1 cellular context compared by ENCODE assay signal in the genomic region with DNA sequence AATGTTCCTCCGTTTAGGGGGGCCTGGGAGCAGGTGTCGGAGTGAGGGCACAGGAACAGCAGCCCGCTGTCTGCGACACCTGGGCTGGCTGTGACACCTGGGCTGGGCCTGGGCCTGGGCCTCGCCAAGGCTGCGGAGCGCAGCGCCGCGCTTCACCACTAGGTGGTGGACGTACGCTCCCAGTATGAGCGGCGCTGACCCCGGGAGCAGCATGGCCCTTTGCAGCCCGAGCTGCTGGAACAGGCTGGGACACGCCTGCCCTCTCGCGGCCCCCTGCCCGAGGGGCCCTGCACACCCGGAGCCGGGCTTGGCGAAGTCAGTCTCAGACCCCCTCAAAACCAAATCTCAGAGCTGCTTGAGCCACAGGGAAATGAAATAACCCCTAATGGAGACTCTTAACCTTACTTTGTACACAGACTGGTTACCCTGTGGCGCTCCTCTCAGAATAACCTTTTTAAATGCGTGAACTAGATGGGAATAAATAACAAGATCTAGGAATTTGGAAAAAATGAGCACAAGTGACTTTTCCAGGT.
A peak's percentile ranks its signal among the peaks of the same experiment; 100 is the strongest.
TF ChIP-seq lines count a peak whose summit lies in the region.

No MANE protein-coding gene starts in this region.

TF ChIP-seq in HepG2, 621 proteins besides CTCF, POLR2A, EP300 and RAD21 (continued from another document and continues in another):
- peak; percentile 80; the same call in 1 of the 2 replicates for TF ChIP-seq ZNF614 (CRISPR knock-in tag; IDR thresholded peaks at IDR 0.05; ENCODE audit: borderline replicate concordance)
- TF ChIP-seq, protein P1, sequence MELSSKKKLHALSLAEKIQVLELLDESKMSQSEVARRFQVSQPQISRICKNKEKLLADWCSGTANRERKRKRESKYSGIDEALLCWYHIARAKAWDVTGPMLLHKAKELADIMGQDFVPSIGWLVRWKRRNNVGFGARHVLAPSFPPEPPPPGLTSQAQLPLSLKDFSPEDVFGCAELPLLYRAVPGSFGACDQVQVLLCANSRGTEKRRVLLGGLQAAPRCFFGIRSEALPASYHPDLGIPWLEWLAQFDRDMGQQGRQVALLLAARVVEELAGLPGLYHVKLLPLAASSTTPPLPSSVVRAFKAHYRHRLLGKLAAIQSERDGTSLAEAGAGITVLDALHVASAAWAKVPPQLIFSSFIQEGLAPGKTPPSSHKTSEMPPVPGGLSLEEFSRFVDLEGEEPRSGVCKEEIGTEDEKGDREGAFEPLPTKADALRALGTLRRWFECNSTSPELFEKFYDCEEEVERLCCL (CRISPR knock-in tag; IDR thresholded peaks at IDR 0.05; ENCODE audit: borderline replicate concordance): 0 out of 2 replicates have a peak, but pooled peaks have one; percentile 48
- no peak for TF ChIP-seq ZNF777 (CRISPR knock-in tag; IDR thresholded peaks at IDR 0.05)
- peak; percentile 97 for TF ChIP-seq STAG1 (CRISPR knock-in tag; IDR thresholded peaks at IDR 0.05)
- TF ChIP-seq YY1 (IDR thresholded peaks at IDR 0.05; ENCODE audit: insufficient read depth, insufficient replicate concordance, low read depth, low read length): peak; percentile 83
- peak; percentile 42; the same call in 1 of the 2 replicates for TF ChIP-seq NR2F2 (IDR thresholded peaks at IDR 0.05; ENCODE audit: borderline replicate concordance, low read depth)
- peak; percentile 71 for TF ChIP-seq HNRNPLL (IDR thresholded peaks at IDR 0.05; ENCODE audit: low read depth, low read length, poor library complexity, severe bottlenecking)
- peak; percentile 37; the same call in 1 of the 2 replicates for TF ChIP-seq SIX4 (CRISPR knock-in tag; IDR thresholded peaks at IDR 0.05)
- no peak for TF ChIP-seq HOXA9 (CRISPR knock-in tag; IDR thresholded peaks at IDR 0.05; ENCODE audit: borderline replicate concordance)
- 0 out of 2 replicates have a peak, but pooled peaks have one; percentile 41 for TF ChIP-seq DMAP1 (CRISPR knock-in tag; IDR thresholded peaks at IDR 0.05)
- no peak for TF ChIP-seq NR3C1 (CRISPR knock-in tag; IDR thresholded peaks at IDR 0.05)
- TF ChIP-seq, protein P2, sequence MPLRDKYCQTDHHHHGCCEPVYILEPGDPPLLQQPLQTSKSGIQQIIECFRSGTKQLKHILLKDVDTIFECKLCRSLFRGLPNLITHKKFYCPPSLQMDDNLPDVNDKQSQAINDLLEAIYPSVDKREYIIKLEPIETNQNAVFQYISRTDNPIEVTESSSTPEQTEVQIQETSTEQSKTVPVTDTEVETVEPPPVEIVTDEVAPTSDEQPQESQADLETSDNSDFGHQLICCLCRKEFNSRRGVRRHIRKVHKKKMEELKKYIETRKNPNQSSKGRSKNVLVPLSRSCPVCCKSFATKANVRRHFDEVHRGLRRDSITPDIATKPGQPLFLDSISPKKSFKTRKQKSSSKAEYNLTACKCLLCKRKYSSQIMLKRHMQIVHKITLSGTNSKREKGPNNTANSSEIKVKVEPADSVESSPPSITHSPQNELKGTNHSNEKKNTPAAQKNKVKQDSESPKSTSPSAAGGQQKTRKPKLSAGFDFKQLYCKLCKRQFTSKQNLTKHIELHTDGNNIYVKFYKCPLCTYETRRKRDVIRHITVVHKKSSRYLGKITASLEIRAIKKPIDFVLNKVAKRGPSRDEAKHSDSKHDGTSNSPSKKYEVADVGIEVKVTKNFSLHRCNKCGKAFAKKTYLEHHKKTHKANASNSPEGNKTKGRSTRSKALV (CRISPR knock-in tag; IDR thresholded peaks at IDR 0.05): 0 out of 2 replicates have a peak, but pooled peaks have one; percentile 67
- no peak for TF ChIP-seq ZNF776 (CRISPR knock-in tag; IDR thresholded peaks at IDR 0.05)
- peak; percentile 57; the same call in 1 of the 2 replicates for TF ChIP-seq MIER2 (CRISPR knock-in tag; IDR thresholded peaks at IDR 0.05)
- TF ChIP-seq FOXP1 (IDR thresholded peaks at IDR 0.05): no peak
- no peak for TF ChIP-seq FOXP1 (CRISPR knock-in tag; IDR thresholded peaks at IDR 0.05)
- TF ChIP-seq ATRX (CRISPR knock-in tag; IDR thresholded peaks at IDR 0.05; ENCODE audit: borderline replicate concordance): no peak
- TF ChIP-seq, protein P3, sequence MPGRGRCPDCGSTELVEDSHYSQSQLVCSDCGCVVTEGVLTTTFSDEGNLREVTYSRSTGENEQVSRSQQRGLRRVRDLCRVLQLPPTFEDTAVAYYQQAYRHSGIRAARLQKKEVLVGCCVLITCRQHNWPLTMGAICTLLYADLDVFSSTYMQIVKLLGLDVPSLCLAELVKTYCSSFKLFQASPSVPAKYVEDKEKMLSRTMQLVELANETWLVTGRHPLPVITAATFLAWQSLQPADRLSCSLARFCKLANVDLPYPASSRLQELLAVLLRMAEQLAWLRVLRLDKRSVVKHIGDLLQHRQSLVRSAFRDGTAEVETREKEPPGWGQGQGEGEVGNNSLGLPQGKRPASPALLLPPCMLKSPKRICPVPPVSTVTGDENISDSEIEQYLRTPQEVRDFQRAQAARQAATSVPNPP (CRISPR knock-in tag; IDR thresholded peaks at IDR 0.05): no peak
- TF ChIP-seq IRF2 (CRISPR knock-in tag; IDR thresholded peaks at IDR 0.05): peak; percentile 83
- TF ChIP-seq EED (CRISPR knock-in tag; IDR thresholded peaks at IDR 0.05): peak; percentile 74; the same call in 1 of the 2 replicates
- peak; percentile 44; the same call in 1 of the 2 replicates for TF ChIP-seq CHD2 (IDR thresholded peaks at IDR 0.05; ENCODE audit: low read depth, low read length)
- TF ChIP-seq, protein P4, sequence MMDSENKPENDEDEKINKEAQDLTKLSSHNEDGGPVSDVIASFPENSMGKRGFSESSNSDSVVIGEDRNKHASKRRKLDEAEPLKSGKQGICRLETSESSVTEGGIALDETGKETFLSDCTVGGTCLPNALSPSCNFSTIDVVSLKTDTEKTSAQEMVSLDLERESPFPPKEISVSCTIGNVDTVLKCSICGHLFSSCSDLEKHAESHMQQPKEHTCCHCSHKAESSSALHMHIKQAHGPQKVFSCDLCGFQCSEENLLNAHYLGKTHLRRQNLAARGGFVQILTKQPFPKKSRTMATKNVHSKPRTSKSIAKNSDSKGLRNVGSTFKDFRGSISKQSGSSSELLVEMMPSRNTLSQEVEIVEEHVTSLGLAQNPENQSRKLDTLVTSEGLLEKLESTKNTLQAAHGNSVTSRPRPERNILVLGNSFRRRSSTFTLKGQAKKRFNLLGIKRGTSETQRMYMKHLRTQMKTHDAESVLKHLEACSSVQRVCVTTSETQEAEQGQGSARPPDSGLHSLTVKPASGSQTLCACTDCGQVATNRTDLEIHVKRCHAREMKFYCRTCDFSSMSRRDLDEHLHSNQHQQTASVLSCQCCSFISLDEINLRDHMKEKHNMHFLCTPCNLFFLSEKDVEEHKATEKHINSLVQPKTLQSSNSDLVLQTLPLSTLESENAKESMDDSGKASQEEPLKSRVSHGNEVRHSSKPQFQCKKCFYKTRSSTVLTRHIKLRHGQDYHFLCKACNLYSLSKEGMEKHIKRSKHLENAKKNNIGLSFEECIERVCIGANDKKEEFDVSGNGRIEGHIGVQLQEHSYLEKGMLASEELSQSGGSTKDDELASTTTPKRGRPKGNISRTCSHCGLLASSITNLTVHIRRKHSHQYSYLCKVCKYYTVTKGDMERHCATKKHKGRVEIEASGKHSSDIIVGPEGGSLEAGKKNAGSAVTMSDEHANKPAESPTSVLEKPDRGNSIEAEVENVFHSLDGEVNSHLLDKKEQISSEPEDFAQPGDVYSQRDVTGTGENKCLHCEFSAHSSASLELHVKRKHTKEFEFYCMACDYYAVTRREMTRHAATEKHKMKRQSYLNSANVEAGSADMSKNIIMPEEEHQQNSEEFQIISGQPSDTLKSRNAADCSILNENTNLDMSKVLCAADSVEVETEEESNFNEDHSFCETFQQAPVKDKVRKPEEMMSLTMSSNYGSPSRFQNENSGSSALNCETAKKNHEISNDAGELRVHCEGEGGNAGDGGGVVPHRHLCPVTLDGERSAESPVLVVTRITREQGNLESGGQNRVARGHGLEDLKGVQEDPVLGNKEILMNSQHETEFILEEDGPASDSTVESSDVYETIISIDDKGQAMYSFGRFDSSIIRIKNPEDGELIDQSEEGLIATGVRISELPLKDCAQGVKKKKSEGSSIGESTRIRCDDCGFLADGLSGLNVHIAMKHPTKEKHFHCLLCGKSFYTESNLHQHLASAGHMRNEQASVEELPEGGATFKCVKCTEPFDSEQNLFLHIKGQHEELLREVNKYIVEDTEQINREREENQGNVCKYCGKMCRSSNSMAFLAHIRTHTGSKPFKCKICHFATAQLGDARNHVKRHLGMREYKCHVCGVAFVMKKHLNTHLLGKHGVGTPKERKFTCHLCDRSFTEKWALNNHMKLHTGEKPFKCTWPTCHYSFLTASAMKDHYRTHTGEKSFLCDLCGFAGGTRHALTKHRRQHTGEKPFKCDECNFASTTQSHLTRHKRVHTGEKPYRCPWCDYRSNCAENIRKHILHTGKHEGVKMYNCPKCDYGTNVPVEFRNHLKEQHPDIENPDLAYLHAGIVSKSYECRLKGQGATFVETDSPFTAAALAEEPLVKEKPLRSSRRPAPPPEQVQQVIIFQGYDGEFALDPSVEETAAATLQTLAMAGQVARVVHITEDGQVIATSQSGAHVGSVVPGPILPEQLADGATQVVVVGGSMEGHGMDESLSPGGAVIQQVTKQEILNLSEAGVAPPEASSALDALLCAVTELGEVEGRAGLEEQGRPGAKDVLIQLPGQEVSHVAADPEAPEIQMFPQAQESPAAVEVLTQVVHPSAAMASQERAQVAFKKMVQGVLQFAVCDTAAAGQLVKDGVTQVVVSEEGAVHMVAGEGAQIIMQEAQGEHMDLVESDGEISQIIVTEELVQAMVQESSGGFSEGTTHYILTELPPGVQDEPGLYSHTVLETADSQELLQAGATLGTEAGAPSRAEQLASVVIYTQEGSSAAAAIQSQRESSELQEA (CRISPR knock-in tag; IDR thresholded peaks at IDR 0.05; ENCODE audit: not compliant biosample characterization): no peak
- TF ChIP-seq ZNF75D (CRISPR knock-in tag; IDR thresholded peaks at IDR 0.05; ENCODE audit: borderline replicate concordance): no peak
- TF ChIP-seq, protein P5, sequence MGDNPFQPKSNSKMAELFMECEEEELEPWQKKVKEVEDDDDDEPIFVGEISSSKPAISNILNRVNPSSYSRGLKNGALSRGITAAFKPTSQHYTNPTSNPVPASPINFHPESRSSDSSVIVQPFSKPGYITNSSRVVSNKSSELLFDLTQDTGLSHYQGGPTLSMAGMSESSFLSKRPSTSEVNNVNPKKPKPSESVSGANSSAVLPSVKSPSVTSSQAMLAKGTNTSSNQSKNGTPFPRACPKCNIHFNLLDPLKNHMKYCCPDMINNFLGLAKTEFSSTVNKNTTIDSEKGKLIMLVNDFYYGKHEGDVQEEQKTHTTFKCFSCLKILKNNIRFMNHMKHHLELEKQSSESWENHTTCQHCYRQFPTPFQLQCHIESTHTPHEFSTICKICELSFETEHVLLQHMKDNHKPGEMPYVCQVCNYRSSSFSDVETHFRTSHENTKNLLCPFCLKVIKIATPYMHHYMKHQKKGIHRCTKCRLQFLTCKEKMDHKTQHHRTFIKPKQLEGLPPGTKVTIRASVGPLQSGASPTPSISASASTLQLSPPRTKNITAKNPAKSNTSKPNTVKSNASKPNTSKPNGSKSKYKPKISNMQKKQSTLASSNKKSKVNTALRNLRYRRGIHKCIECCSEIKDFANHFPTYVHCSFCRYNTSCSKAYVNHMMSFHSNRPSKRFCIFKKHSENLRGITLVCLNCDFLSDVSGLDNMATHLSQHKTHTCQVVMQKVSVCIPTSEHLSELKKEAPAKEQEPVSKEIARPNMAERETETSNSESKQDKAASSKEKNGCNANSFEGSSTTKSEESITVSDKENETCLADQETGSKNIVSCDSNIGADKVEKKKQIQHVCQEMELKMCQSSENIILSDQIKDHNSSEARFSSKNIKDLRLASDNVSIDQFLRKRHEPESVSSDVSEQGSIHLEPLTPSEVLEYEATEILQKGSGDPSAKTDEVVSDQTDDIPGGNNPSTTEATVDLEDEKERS (CRISPR knock-in tag; IDR thresholded peaks at IDR 0.05): peak; percentile 95
- TF ChIP-seq CBFB (CRISPR knock-in tag; IDR thresholded peaks at IDR 0.05): peak; percentile 91
- TF ChIP-seq HNF4A (CRISPR knock-in tag; IDR thresholded peaks at IDR 0.05): peak; percentile 50; the same call in 1 of the 2 replicates
- TF ChIP-seq ETV5 (CRISPR knock-in tag; IDR thresholded peaks at IDR 0.05; ENCODE audit: borderline replicate concordance): peak; percentile 64
- no peak for TF ChIP-seq ZNF101 (CRISPR knock-in tag; IDR thresholded peaks at IDR 0.05; ENCODE audit: borderline replicate concordance, low read depth)
- TF ChIP-seq, protein P6, sequence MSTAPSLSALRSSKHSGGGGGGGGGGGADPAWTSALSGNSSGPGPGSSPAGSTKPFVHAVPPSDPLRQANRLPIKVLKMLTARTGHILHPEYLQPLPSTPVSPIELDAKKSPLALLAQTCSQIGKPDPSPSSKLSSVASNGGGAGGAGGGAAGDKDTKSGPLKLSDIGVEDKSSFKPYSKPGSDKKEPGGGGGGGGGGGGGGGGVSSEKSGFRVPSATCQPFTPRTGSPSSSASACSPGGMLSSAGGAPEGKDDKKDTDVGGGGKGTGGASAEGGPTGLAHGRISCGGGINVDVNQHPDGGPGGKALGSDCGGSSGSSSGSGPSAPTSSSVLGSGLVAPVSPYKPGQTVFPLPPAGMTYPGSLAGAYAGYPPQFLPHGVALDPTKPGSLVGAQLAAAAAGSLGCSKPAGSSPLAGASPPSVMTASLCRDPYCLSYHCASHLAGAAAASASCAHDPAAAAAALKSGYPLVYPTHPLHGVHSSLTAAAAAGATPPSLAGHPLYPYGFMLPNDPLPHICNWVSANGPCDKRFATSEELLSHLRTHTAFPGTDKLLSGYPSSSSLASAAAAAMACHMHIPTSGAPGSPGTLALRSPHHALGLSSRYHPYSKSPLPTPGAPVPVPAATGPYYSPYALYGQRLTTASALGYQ (CRISPR knock-in tag; IDR thresholded peaks at IDR 0.05): no peak
- TF ChIP-seq, protein P7, sequence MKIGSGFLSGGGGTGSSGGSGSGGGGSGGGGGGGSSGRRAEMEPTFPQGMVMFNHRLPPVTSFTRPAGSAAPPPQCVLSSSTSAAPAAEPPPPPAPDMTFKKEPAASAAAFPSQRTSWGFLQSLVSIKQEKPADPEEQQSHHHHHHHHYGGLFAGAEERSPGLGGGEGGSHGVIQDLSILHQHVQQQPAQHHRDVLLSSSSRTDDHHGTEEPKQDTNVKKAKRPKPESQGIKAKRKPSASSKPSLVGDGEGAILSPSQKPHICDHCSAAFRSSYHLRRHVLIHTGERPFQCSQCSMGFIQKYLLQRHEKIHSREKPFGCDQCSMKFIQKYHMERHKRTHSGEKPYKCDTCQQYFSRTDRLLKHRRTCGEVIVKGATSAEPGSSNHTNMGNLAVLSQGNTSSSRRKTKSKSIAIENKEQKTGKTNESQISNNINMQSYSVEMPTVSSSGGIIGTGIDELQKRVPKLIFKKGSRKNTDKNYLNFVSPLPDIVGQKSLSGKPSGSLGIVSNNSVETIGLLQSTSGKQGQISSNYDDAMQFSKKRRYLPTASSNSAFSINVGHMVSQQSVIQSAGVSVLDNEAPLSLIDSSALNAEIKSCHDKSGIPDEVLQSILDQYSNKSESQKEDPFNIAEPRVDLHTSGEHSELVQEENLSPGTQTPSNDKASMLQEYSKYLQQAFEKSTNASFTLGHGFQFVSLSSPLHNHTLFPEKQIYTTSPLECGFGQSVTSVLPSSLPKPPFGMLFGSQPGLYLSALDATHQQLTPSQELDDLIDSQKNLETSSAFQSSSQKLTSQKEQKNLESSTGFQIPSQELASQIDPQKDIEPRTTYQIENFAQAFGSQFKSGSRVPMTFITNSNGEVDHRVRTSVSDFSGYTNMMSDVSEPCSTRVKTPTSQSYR (CRISPR knock-in tag; IDR thresholded peaks at IDR 0.05; ENCODE audit: borderline replicate concordance): 0 out of 2 replicates have a peak, but pooled peaks have one; percentile 7
- peak; percentile 82; the same call in 1 of the 2 replicates for TF ChIP-seq MZF1 (CRISPR knock-in tag; IDR thresholded peaks at IDR 0.05; ENCODE audit: borderline replicate concordance)
- 0 out of 2 replicates have a peak, but pooled peaks have one; percentile 76 for TF ChIP-seq NRL (CRISPR knock-in tag; IDR thresholded peaks at IDR 0.05; ENCODE audit: borderline replicate concordance)
